Comparison of ENCODE assay signal across 1 cellular context in the genomic region with DNA sequence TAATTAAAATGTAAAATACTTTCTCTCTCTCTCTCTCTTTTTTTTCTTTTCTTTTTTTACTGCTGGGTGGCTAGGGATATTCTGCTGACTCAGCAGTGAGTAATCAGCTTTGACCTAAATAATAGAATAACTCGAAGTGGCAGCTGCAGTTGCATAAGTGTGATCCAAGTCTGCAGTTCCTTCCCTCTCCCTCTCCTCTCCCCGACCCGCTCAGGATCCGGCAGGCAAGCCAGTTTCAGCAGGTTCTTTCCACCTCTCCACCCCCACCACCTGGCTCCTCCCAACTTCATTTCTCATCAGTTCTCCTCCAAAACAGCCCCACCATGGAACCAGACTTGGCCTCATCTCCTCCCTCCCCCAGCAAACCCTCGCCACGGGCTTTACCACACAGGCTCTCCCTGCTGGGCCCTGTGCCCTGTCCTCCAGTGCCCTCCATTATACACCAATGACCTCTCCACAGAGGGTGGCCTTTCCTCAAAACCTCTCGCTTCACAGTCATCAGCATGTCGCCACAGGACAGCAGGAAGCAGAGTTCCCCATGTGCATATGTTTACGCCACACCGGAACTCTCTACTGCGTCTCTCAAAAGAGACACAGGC.
TF ChIP-seq lines count a peak whose summit lies in the region.

No MANE protein-coding gene starts in this region.

TF ChIP-seq in WTC11, 78 proteins besides CTCF, POLR2A, EP300 and RAD21 (continued from another document):
- peak; percentile 30; the same call in 1 of the 2 replicates for TF ChIP-seq GTF2I (CRISPR knock-in tag; conservative IDR thresholded peaks at IDR 0.05)
- TF ChIP-seq ESRRA (CRISPR knock-in tag; IDR thresholded peaks at IDR 0.05; ENCODE audit: borderline replicate concordance): peak; percentile 90; the same call in 1 of the 2 replicates
- TF ChIP-seq, protein P1, sequence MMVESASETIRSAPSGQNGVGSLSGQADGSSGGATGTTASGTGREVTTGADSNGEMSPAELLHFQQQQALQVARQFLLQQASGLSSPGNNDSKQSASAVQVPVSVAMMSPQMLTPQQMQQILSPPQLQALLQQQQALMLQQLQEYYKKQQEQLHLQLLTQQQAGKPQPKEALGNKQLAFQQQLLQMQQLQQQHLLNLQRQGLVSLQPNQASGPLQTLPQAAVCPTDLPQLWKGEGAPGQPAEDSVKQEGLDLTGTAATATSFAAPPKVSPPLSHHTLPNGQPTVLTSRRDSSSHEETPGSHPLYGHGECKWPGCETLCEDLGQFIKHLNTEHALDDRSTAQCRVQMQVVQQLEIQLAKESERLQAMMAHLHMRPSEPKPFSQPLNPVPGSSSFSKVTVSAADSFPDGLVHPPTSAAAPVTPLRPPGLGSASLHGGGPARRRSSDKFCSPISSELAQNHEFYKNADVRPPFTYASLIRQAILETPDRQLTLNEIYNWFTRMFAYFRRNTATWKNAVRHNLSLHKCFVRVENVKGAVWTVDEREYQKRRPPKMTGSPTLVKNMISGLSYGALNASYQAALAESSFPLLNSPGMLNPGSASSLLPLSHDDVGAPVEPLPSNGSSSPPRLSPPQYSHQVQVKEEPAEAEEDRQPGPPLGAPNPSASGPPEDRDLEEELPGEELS (CRISPR knock-in tag; IDR thresholded peaks at IDR 0.05): peak; percentile 99
- peak; percentile 86; the same call in 1 of the 2 replicates for TF ChIP-seq TEAD1 (CRISPR knock-in tag; IDR thresholded peaks at IDR 0.05)
- 0 out of 2 replicates have a peak, but pooled peaks have one; percentile 20 for TF ChIP-seq ZBTB21 (CRISPR knock-in tag; IDR thresholded peaks at IDR 0.05; ENCODE audit: borderline replicate concordance)
- peak; percentile 92 for TF ChIP-seq ZNF423 (CRISPR knock-in tag; IDR thresholded peaks at IDR 0.05)
- TF ChIP-seq, protein P2, sequence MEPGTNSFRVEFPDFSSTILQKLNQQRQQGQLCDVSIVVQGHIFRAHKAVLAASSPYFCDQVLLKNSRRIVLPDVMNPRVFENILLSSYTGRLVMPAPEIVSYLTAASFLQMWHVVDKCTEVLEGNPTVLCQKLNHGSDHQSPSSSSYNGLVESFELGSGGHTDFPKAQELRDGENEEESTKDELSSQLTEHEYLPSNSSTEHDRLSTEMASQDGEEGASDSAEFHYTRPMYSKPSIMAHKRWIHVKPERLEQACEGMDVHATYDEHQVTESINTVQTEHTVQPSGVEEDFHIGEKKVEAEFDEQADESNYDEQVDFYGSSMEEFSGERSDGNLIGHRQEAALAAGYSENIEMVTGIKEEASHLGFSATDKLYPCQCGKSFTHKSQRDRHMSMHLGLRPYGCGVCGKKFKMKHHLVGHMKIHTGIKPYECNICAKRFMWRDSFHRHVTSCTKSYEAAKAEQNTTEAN (CRISPR knock-in tag; IDR thresholded peaks at IDR 0.05): peak; percentile 62; the same call in 1 of the 2 replicates
- TF ChIP-seq, protein P3, sequence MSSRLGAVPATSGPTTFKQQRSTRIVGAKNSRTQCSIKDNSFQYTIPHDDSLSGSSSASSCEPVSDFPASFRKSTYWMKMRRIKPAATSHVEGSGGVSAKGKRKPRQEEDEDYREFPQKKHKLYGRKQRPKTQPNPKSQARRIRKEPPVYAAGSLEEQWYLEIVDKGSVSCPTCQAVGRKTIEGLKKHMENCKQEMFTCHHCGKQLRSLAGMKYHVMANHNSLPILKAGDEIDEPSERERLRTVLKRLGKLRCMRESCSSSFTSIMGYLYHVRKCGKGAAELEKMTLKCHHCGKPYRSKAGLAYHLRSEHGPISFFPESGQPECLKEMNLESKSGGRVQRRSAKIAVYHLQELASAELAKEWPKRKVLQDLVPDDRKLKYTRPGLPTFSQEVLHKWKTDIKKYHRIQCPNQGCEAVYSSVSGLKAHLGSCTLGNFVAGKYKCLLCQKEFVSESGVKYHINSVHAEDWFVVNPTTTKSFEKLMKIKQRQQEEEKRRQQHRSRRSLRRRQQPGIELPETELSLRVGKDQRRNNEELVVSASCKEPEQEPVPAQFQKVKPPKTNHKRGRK (CRISPR knock-in tag; IDR thresholded peaks at IDR 0.05; ENCODE audit: borderline replicate concordance): no peak
- TF ChIP-seq MYBL2 (CRISPR knock-in tag; IDR thresholded peaks at IDR 0.05): peak; percentile 71; the same call in 1 of the 2 replicates
- TF ChIP-seq FOXK1 (CRISPR knock-in tag; IDR thresholded peaks at IDR 0.05): peak; percentile 94
- TF ChIP-seq, protein P4, sequence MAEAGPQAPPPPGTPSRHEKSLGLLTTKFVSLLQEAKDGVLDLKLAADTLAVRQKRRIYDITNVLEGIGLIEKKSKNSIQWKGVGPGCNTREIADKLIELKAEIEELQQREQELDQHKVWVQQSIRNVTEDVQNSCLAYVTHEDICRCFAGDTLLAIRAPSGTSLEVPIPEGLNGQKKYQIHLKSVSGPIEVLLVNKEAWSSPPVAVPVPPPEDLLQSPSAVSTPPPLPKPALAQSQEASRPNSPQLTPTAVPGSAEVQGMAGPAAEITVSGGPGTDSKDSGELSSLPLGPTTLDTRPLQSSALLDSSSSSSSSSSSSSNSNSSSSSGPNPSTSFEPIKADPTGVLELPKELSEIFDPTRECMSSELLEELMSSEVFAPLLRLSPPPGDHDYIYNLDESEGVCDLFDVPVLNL (CRISPR knock-in tag; IDR thresholded peaks at IDR 0.05; ENCODE audit: borderline replicate concordance, low read depth): no peak
- TF ChIP-seq, protein P5, sequence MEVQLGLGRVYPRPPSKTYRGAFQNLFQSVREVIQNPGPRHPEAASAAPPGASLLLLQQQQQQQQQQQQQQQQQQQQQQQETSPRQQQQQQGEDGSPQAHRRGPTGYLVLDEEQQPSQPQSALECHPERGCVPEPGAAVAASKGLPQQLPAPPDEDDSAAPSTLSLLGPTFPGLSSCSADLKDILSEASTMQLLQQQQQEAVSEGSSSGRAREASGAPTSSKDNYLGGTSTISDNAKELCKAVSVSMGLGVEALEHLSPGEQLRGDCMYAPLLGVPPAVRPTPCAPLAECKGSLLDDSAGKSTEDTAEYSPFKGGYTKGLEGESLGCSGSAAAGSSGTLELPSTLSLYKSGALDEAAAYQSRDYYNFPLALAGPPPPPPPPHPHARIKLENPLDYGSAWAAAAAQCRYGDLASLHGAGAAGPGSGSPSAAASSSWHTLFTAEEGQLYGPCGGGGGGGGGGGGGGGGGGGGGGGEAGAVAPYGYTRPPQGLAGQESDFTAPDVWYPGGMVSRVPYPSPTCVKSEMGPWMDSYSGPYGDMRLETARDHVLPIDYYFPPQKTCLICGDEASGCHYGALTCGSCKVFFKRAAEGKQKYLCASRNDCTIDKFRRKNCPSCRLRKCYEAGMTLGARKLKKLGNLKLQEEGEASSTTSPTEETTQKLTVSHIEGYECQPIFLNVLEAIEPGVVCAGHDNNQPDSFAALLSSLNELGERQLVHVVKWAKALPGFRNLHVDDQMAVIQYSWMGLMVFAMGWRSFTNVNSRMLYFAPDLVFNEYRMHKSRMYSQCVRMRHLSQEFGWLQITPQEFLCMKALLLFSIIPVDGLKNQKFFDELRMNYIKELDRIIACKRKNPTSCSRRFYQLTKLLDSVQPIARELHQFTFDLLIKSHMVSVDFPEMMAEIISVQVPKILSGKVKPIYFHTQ (CRISPR knock-in tag; IDR thresholded peaks at IDR 0.05): no peak
- peak; percentile 76 for TF ChIP-seq SP1 (CRISPR knock-in tag; conservative IDR thresholded peaks at IDR 0.05)
- TF ChIP-seq ZNF416 (CRISPR knock-in tag; IDR thresholded peaks at IDR 0.05): no peak
- peak; percentile 66; the same call in 1 of the 2 replicates for TF ChIP-seq FOXP1 (CRISPR knock-in tag; IDR thresholded peaks at IDR 0.05; ENCODE audit: borderline replicate concordance)
- TF ChIP-seq HMGA2 (CRISPR knock-in tag; IDR thresholded peaks at IDR 0.05): no peak
- TF ChIP-seq, protein P6, sequence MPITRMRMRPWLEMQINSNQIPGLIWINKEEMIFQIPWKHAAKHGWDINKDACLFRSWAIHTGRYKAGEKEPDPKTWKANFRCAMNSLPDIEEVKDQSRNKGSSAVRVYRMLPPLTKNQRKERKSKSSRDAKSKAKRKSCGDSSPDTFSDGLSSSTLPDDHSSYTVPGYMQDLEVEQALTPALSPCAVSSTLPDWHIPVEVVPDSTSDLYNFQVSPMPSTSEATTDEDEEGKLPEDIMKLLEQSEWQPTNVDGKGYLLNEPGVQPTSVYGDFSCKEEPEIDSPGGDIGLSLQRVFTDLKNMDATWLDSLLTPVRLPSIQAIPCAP (CRISPR knock-in tag; IDR thresholded peaks at IDR 0.05): 0 out of 2 replicates have a peak, but pooled peaks have one; percentile 43
- TF ChIP-seq ZNF219 (CRISPR knock-in tag; IDR thresholded peaks at IDR 0.05; ENCODE audit: borderline replicate concordance): 0 out of 2 replicates have a peak, but pooled peaks have one; percentile 24
- TF ChIP-seq, protein P7, sequence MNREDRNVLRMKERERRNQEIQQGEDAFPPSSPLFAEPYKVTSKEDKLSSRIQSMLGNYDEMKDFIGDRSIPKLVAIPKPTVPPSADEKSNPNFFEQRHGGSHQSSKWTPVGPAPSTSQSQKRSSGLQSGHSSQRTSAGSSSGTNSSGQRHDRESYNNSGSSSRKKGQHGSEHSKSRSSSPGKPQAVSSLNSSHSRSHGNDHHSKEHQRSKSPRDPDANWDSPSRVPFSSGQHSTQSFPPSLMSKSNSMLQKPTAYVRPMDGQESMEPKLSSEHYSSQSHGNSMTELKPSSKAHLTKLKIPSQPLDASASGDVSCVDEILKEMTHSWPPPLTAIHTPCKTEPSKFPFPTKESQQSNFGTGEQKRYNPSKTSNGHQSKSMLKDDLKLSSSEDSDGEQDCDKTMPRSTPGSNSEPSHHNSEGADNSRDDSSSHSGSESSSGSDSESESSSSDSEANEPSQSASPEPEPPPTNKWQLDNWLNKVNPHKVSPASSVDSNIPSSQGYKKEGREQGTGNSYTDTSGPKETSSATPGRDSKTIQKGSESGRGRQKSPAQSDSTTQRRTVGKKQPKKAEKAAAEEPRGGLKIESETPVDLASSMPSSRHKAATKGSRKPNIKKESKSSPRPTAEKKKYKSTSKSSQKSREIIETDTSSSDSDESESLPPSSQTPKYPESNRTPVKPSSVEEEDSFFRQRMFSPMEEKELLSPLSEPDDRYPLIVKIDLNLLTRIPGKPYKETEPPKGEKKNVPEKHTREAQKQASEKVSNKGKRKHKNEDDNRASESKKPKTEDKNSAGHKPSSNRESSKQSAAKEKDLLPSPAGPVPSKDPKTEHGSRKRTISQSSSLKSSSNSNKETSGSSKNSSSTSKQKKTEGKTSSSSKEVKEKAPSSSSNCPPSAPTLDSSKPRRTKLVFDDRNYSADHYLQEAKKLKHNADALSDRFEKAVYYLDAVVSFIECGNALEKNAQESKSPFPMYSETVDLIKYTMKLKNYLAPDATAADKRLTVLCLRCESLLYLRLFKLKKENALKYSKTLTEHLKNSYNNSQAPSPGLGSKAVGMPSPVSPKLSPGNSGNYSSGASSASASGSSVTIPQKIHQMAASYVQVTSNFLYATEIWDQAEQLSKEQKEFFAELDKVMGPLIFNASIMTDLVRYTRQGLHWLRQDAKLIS (CRISPR knock-in tag; IDR thresholded peaks at IDR 0.05; ENCODE audit: borderline replicate concordance): peak; percentile 59; the same call in 1 of the 2 replicates
- peak; percentile 71; the same call in 1 of the 2 replicates for TF ChIP-seq ZNF121 (CRISPR knock-in tag; IDR thresholded peaks at IDR 0.05)
- no peak for TF ChIP-seq NR3C1 (CRISPR knock-in tag; conservative IDR thresholded peaks at IDR 0.05; ENCODE audit: low read depth)
- no peak for TF ChIP-seq KAT7 (CRISPR knock-in tag; IDR thresholded peaks at IDR 0.05; ENCODE audit: borderline replicate concordance)
- TF ChIP-seq, protein P8, sequence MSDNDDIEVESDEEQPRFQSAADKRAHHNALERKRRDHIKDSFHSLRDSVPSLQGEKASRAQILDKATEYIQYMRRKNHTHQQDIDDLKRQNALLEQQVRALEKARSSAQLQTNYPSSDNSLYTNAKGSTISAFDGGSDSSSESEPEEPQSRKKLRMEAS (CRISPR knock-in tag; IDR thresholded peaks at IDR 0.05): peak; percentile 64
- TF ChIP-seq NFE2L1 (CRISPR knock-in tag; IDR thresholded peaks at IDR 0.05): 0 out of 2 replicates have a peak, but pooled peaks have one; percentile 44
- TF ChIP-seq ZNF396 (CRISPR knock-in tag; IDR thresholded peaks at IDR 0.05; ENCODE audit: borderline replicate concordance): no peak
- TF ChIP-seq, protein P9, sequence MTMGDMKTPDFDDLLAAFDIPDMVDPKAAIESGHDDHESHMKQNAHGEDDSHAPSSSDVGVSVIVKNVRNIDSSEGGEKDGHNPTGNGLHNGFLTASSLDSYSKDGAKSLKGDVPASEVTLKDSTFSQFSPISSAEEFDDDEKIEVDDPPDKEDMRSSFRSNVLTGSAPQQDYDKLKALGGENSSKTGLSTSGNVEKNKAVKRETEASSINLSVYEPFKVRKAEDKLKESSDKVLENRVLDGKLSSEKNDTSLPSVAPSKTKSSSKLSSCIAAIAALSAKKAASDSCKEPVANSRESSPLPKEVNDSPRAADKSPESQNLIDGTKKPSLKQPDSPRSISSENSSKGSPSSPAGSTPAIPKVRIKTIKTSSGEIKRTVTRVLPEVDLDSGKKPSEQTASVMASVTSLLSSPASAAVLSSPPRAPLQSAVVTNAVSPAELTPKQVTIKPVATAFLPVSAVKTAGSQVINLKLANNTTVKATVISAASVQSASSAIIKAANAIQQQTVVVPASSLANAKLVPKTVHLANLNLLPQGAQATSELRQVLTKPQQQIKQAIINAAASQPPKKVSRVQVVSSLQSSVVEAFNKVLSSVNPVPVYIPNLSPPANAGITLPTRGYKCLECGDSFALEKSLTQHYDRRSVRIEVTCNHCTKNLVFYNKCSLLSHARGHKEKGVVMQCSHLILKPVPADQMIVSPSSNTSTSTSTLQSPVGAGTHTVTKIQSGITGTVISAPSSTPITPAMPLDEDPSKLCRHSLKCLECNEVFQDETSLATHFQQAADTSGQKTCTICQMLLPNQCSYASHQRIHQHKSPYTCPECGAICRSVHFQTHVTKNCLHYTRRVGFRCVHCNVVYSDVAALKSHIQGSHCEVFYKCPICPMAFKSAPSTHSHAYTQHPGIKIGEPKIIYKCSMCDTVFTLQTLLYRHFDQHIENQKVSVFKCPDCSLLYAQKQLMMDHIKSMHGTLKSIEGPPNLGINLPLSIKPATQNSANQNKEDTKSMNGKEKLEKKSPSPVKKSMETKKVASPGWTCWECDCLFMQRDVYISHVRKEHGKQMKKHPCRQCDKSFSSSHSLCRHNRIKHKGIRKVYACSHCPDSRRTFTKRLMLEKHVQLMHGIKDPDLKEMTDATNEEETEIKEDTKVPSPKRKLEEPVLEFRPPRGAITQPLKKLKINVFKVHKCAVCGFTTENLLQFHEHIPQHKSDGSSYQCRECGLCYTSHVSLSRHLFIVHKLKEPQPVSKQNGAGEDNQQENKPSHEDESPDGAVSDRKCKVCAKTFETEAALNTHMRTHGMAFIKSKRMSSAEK (CRISPR knock-in tag; IDR thresholded peaks at IDR 0.05; ENCODE audit: borderline replicate concordance): 0 out of 2 replicates have a peak, but pooled peaks have one; percentile 21
- no peak for TF ChIP-seq CREM (CRISPR knock-in tag; IDR thresholded peaks at IDR 0.05)
- no peak for TF ChIP-seq SMAD3 (CRISPR knock-in tag; IDR thresholded peaks at IDR 0.05; ENCODE audit: borderline replicate concordance)
